23 cellular contexts compared by ENCODE assay signal in genomic region chr7:49102413-49102812, GRCh38.
DNase-seq lines count a peak whose midpoint lies in the region; ATAC-seq, FAIRE-seq and TF ChIP-seq lines count a peak whose summit lies in the region.
"Had no signal": no experiment of that assay in that cellular context is flagged by ENCODE, and none has a peak within 500 bp of the region (broad histone marks: within the 10 kb centered on the region; RNA-seq: fewer than 3 reads in every experiment).

No MANE protein-coding gene starts in this region.

- no peak overlapping the region for H2BK5ac ChIP-seq in H9 (ENCODE audit: insufficient read length, low read length)

- H4K91ac ChIP-seq in H9 (ENCODE audit: insufficient read length, low read depth, low read length): no peak overlapping the region

- H3K9me3 ChIP-seq in H9 (ENCODE audit: control insufficient read depth, low read depth, low read length) (peaks cover 10% of the 10 kb centered on the region), iPS-20b (ENCODE audit: insufficient read depth, low read depth, low read length) (peaks cover 16% of the 10 kb centered on the region), pancreas (no peaks in the 10 kb centered on the region)
- H3K9me3 ChIP-seq: HAP-1 had no signal

- H3K4me2 ChIP-seq in H9 (ENCODE audit: insufficient read depth, insufficient read length, low read length): no peak overlapping the region
- H3K4me2 ChIP-seq: BLaER1 treated with 17β-estradiol and CSF1 and Interleukin-3, amounts not matched to agents 10 nM and 100 nM had no signal

- no peak overlapping the region for H4K5ac ChIP-seq in H9 (ENCODE audit: insufficient read length, low read depth, low read length)

- no peak overlapping the region for H3K9ac ChIP-seq in H9 (ENCODE audit: extremely low read depth, insufficient read length, low read length)
- peak overlapping the region; percentile 65 for H3K9ac ChIP-seq in iPS-20b (ENCODE audit: low read depth, low read length)
- H3K9ac ChIP-seq: BLaER1 treated with 17β-estradiol and CSF1 and Interleukin-3, amounts not matched to agents 10 nM and 100 nM had no signal

- H3T11ph ChIP-seq in H9 (ENCODE audit: low read length): no peak overlapping the region

- no peak for DNase-seq in H9
- DNase-seq in WTC11 (ENCODE audit: low spot score): no peak
- no peak for DNase-seq in pancreas
- DNase-seq in occipital lobe (lab: John Stamatoyannopoulos, UW): no peak
- DNase-seq: CD4-positive, CD25-positive, alpha-beta regulatory T cell; CD8-positive, alpha-beta memory T cell; COR-L47; DMS 273 treated with DMSO at 0.1 percent for 48 hours; DMS53; DND-41; EL; GOT3; KBM-7 had no signal

- no peak overlapping the region for H2BK120ac ChIP-seq in H9 (ENCODE audit: low read depth, low read length, poor library complexity, severe bottlenecking)

- no peak overlapping the region for H3K4ac ChIP-seq in H9 (ENCODE audit: low read depth, low read length)

- H3K9me3 Mint-ChIP-seq in H9: peaks cover 11 to 22% of the 10 kb centered on the region in 2 experiments
- H3K9me3 Mint-ChIP-seq in WTC11: peaks cover 32% of the 10 kb centered on the region

- peaks cover 40% of the 10 kb centered on the region in 2 experiments for H3K4me1 Mint-ChIP-seq in H9
- peaks cover 42% of the 10 kb centered on the region for H3K4me1 Mint-ChIP-seq in WTC11
- H3K4me1 Mint-ChIP-seq: B cell; CD4-positive, CD25-positive, alpha-beta regulatory T cell; CD8-positive, alpha-beta memory T cell; IgD-negative memory B cell had no signal

- TF ChIP-seq CTCF in H9 (conservative IDR thresholded peaks at IDR 0.05) (no peak), WTC11 (IDR thresholded peaks at IDR 0.05) (no peak), pancreas (IDR thresholded peaks at IDR 0.05) (no peak)

- no peaks in the 10 kb centered on the region for H3K79me2 ChIP-seq in H9 (ENCODE audit: insufficient read depth, low read length)

- FAIRE-seq in pancreas (lab: Jason Lieb, UNC): no peak
- FAIRE-seq: GM12891, GM19239, HepG2 had no signal

- H2AK5ac ChIP-seq in H9 (ENCODE audit: insufficient read length, low read length): no peak overlapping the region

- no peak overlapping the region for H3K23ac ChIP-seq in H9 (ENCODE audit: insufficient read length, low read depth, low read length)

- peaks cover 19 to 31% (median 19%) of the 10 kb centered on the region in 3 experiments for H3K36me3 Mint-ChIP-seq in H9 (ENCODE audit: insufficient read depth in 1 of 3, low read depth in 3 of 3)
- peaks cover 44% of the 10 kb centered on the region for H3K36me3 Mint-ChIP-seq in WTC11
- H3K36me3 Mint-ChIP-seq: CD4-positive, CD25-positive, alpha-beta regulatory T cell; IgD-negative memory B cell had no signal

- H3K56ac ChIP-seq in H9 (ENCODE audit: insufficient read length, low read depth, low read length): no peak overlapping the region

- H3K18ac ChIP-seq in H9 (ENCODE audit: insufficient read length, low read depth, low read length): no peak overlapping the region

- intact Hi-C loops in pancreas (cut with DNase I): no loop called here

- no CpG with 5 or more reads among the region's 1 CpG for WGBS in H9 (ENCODE audit: extremely low coverage, insufficient read length, low lambda C conversion rate)
- 11 to 19% methylated on average over 1 of the region's 1 CpG for WGBS in pancreas, 2 donors

- ATAC-seq in WTC11: peak; percentile 56
- ATAC-seq in pancreas: no peak
- no peak for ATAC-seq in HG03469 (IDR thresholded peaks at IDR 0.05; ENCODE audit: unreplicated experiment)
- no peak for ATAC-seq in GM21528 (IDR thresholded peaks at IDR 0.05; ENCODE audit: low FRiP score, unreplicated experiment)
- ATAC-seq: HepG2 had no signal

- H3K27ac ChIP-seq in H9 (ENCODE audit: insufficient read length, low read depth, low read length) (no peak overlapping the region), iPS-20b (ENCODE audit: low read length) (peak overlapping the region; percentile 25), pancreas (no peak overlapping the region)
- H3K27ac ChIP-seq: BLaER1 treated with 17β-estradiol and CSF1 and Interleukin-3, amounts not matched to agents 10 nM and 100 nM had no signal

- H3K27me3 Mint-ChIP-seq in H9 (ENCODE audit: low read depth) (no peaks in the 10 kb centered on the region), WTC11 (ENCODE audit: low read depth) (no peaks in the 10 kb centered on the region)
- H3K27me3 Mint-ChIP-seq: B cell; CD4-positive, CD25-positive, alpha-beta regulatory T cell; CD8-positive, alpha-beta memory T cell; IgD-negative memory B cell had no signal

- no peak overlapping the region for H2BK15ac ChIP-seq in H9 (ENCODE audit: low read depth, low read length)

- no peak overlapping the region for H3K14ac ChIP-seq in H9 (ENCODE audit: insufficient read depth, low read length)

- H3K27me3 ChIP-seq in H9 (ENCODE audit: insufficient read depth, low read length): no peaks in the 10 kb centered on the region
- no peaks in the 10 kb centered on the region for H3K27me3 ChIP-seq in iPS-20b (ENCODE audit: insufficient read depth, low read length)
- H3K27me3 ChIP-seq in pancreas: no peaks in the 10 kb centered on the region
- H3K27me3 ChIP-seq: BLaER1 treated with 17β-estradiol and CSF1 and Interleukin-3, amounts not matched to agents 10 nM and 100 nM had no signal

- H2BK20ac ChIP-seq in H9 (ENCODE audit: low read depth, low read length, poor library complexity, severe bottlenecking): no peak overlapping the region

- H3K4me1 ChIP-seq in H9 (ENCODE audit: insufficient read depth, low read length) (peaks cover 5% of the 10 kb centered on the region; the same call in 1 of the 2 replicates), iPS-20b (ENCODE audit: insufficient read depth, low read length) (peaks cover 28% of the 10 kb centered on the region; the same call in 1 of the 2 replicates), pancreas (no peaks in the 10 kb centered on the region)
- H3K4me1 ChIP-seq: BLaER1 treated with 17β-estradiol and CSF1 and Interleukin-3, amounts not matched to agents 10 nM and 100 nM had no signal

- no peak overlapping the region for H2AFZ ChIP-seq in H9 (ENCODE audit: low read length)

- no peaks in the 10 kb centered on the region for H4K20me1 ChIP-seq in H9 (ENCODE audit: control insufficient read depth, insufficient read depth, insufficient read length)
- H4K20me1 ChIP-seq: BLaER1 treated with 17β-estradiol and CSF1 and Interleukin-3, amounts not matched to agents 10 nM and 100 nM had no signal

- H2BK12ac ChIP-seq in H9 (ENCODE audit: insufficient read length, low read depth, low read length): no peak overlapping the region

- no peak overlapping the region for H4K8ac ChIP-seq in H9 (replicated peaks; ENCODE audit: insufficient read length, low read depth, low read length)

- peak overlapping the region; percentile 24 to 39; a peak in 2 of 5 replicates for H3K4me3 Mint-ChIP-seq in H9
- peak overlapping the region; percentile 51 for H3K4me3 Mint-ChIP-seq in WTC11
- H3K4me3 Mint-ChIP-seq: B cell; CD4-positive, CD25-positive, alpha-beta regulatory T cell; CD8-positive, alpha-beta memory T cell; IgD-negative memory B cell had no signal

- H3K27ac Mint-ChIP-seq in H9 (peak overlapping the region in 2 of 3 experiments; percentile 95 to 99; a peak in 6 of 7 replicates), WTC11 (peak overlapping the region; percentile 95)
- H3K27ac Mint-ChIP-seq: B cell; CD4-positive, CD25-positive, alpha-beta regulatory T cell; CD8-positive, alpha-beta memory T cell; IgD-negative memory B cell had no signal

- POLR2A ChIA-PET in WTC11 (lab: Charles Lee): interaction anchor here (0.7 kb wide), 1 partner anchor 293 kb away, joined by 3 read pairs; no protein-coding TSS in a partner anchor

- H3K36me3 ChIP-seq in iPS-20b (ENCODE audit: insufficient read depth, low read depth, low read length) (0 out of 2 replicates have a peak, but pooled peaks cover 4% of the 10 kb centered on the region), pancreas (no peaks in the 10 kb centered on the region)
- H3K36me3 ChIP-seq: BLaER1 treated with 17β-estradiol and CSF1 and Interleukin-3, amounts not matched to agents 10 nM and 100 nM; HAP-1 had no signal

- CTCF ChIA-PET in WTC11 (lab: Charles Lee): interaction anchor here (0.9 to 1.6 kb wide), 2 partner anchors 64 to 101 kb away, joined by 3 to 9 read pairs; no protein-coding TSS in a partner anchor

- H3K4me3 ChIP-seq in iPS-20b (ENCODE audit: low read length): no peak overlapping the region; the same call in 1 of the 2 replicates
- H3K4me3 ChIP-seq in pancreas: no peak overlapping the region
- H3K4me3 ChIP-seq: BLaER1 treated with 17β-estradiol and CSF1 and Interleukin-3, amounts not matched to agents 10 nM and 100 nM; HAP-1 had no signal

- H3K23me2 ChIP-seq in H9 (ENCODE audit: insufficient read length, low read depth, low read length, poor library complexity, severe bottlenecking): no peaks in the 10 kb centered on the region

- no peaks in the 10 kb centered on the region for H3K79me1 ChIP-seq in H9 (ENCODE audit: insufficient read depth, low read depth, low read length, poor library complexity, severe bottlenecking)

TF ChIP-seq in WTC11, 78 proteins besides CTCF, POLR2A, EP300 and RAD21 (continues in another document):
- no peak for TF ChIP-seq ZNF532 (CRISPR knock-in tag; IDR thresholded peaks at IDR 0.05; ENCODE audit: borderline replicate concordance)
